In the genomic region with DNA sequence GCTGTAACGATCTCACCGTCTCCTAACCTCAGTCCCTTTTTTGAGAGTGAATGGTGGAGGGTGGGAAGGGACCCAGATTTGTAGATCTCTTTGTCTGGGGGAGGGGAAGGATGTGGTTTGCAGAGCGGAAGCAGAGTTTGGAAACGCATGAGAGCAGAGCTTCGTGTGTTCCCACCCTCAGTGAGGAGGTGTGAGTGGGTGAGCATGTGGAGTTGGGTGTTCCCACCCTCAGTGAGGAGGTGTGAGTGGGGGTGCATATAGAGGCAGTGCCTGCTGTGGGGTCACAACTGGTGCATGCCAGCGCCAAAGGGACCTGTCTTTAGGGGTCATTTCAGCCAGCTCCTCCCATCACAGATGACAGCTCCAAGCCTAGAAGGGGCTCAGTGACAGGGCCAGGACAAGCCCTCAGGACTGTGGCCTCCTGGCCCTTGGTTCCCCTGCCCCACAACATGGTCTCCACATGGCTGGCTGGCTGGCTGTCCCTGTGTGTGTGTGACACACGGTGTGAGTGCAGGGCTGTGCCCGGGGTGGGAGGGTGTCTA, we compare ENCODE assay signal across 10 cellular contexts. TPM values are rescaled to one million over a fixed set of nuclear protein-coding genes. Genes with fewer than 3 reads are reported as not detected.
DNase-seq lines count a peak whose midpoint lies in the region; ATAC-seq and TF ChIP-seq lines count a peak whose summit lies in the region.
"Had no signal": no experiment of that assay in that cellular context is flagged by ENCODE, and none has a peak within 500 bp of the region (broad histone marks: within the 10 kb centered on the region; RNA-seq: fewer than 3 reads in every experiment).

No MANE protein-coding gene starts in this region.

- H3K27me3 Mint-ChIP-seq in activated T-cell treated with anti-CD3 and anti-CD28 coated beads, Interleukin-2, amount 50 U/mL, for 24 hours, result no peaks in the 10 kb centered on the region
- no peaks in the 10 kb centered on the region for H3K27me3 Mint-ChIP-seq in nephron (ENCODE audit: low read depth)

- no peak for TF ChIP-seq CTCF in NB4 (IDR thresholded peaks at IDR 0.05; ENCODE audit: low read depth, low read length)
- TF ChIP-seq CTCF in nephron (IDR thresholded peaks at IDR 0.05; ENCODE audit: unreplicated experiment in 3 of 3), result no peak
- TF ChIP-seq CTCF in ascending aorta (IDR thresholded peaks at IDR 0.05), result no peak

- peak overlapping the region; percentile 82 for H3K27ac ChIP-seq in BLaER1
- H3K27ac ChIP-seq in ascending aorta, result peak overlapping the region in 1 of 2 donors; percentile 81

- peak overlapping the region; percentile 74 for H3K4me3 Mint-ChIP-seq in activated T-cell treated with anti-CD3 and anti-CD28 coated beads, Interleukin-2, amount 50 U/mL, for 24 hours
- peak overlapping the region; percentile 51 to 80 (median 78) for H3K4me3 Mint-ChIP-seq in nephron

- intact Hi-C loops in posterior cingulate gyrus (cut with DNase I), result no loop called here
- intact Hi-C loops in ascending aorta (cut with DNase I), result no loop called here

- H3K27me3 ChIP-seq in BLaER1 (no peaks in the 10 kb centered on the region), ascending aorta (no peaks in the 10 kb centered on the region)
- H3K27me3 ChIP-seq: heart left ventricle had no signal

- H3K36me3 ChIP-seq in BLaER1 (peaks cover 37% of the 10 kb centered on the region), ascending aorta (peaks cover 3 to 10% of the 10 kb centered on the region in 2 donors)

- H3K4me1 ChIP-seq in BLaER1 (peaks cover 94% of the 10 kb centered on the region), ascending aorta (peaks cover 5 to 20% of the 10 kb centered on the region in 2 donors)

- H3K9me3 Mint-ChIP-seq in activated T-cell treated with anti-CD3 and anti-CD28 coated beads, Interleukin-2, amount 50 U/mL, for 24 hours, result peaks cover 5% of the 10 kb centered on the region
- no peaks in the 10 kb centered on the region for H3K9me3 Mint-ChIP-seq in nephron

- peaks cover 83% of the 10 kb centered on the region for H3K36me3 Mint-ChIP-seq in activated T-cell treated with anti-CD3 and anti-CD28 coated beads, Interleukin-2, amount 50 U/mL, for 24 hours (ENCODE audit: low read depth)
- H3K36me3 Mint-ChIP-seq in nephron (ENCODE audit: low read depth), result peaks cover 20% of the 10 kb centered on the region

- peak overlapping the region; percentile 99 for H3K27ac Mint-ChIP-seq in activated T-cell treated with anti-CD3 and anti-CD28 coated beads, Interleukin-2, amount 50 U/mL, for 24 hours
- H3K27ac Mint-ChIP-seq in nephron, result peak overlapping the region in 2 of 3 experiments; percentile 25 to 52

- H4K20me1 ChIP-seq in BLaER1, result peaks cover 20% of the 10 kb centered on the region

- ATAC-seq in HG02623 (IDR thresholded peaks at IDR 0.05; ENCODE audit: unreplicated experiment), result no peak
- ATAC-seq: heart left ventricle had no signal

- peak; percentile 82 for DNase-seq in NB4 (ENCODE audit: low read depth)
- peak; percentile 69 for DNase-seq in activated T-cell treated with anti-CD3 and anti-CD28 coated beads, Interleukin-2, amount 50 U/mL, for 24 hours
- DNase-seq in posterior cingulate gyrus, result no peak
- DNase-seq in ascending aorta (ENCODE audit: low spot score in 2 of 2), result no peak
- no peak for DNase-seq in DMS79 treated with DMSO at 0.1 percent for 48 hours (lab: John Stamatoyannopoulos, UW)
- DNase-seq: heart left ventricle had no signal

- H3K4me3 ChIP-seq in BLaER1, result peak overlapping the region; percentile 6; the same call in 1 of the 2 replicates
- no peak overlapping the region for H3K4me3 ChIP-seq in NB4 (ENCODE audit: low read depth, low read length)
- no peak overlapping the region for H3K4me3 ChIP-seq in ascending aorta
- H3K4me3 ChIP-seq: smooth muscle cell had no signal

- no peaks in the 10 kb centered on the region for H3K9me3 ChIP-seq in BLaER1
- no peaks in the 10 kb centered on the region for H3K9me3 ChIP-seq in ascending aorta
- H3K9me3 ChIP-seq: heart left ventricle had no signal

- TF ChIP-seq POLR2A in NB4 (IDR thresholded peaks at IDR 0.05; ENCODE audit: extremely low read depth, insufficient read length), result no peak

- peak overlapping the region; percentile 76 for H3K9ac ChIP-seq in BLaER1

- H3K4me2 ChIP-seq in BLaER1, result peak overlapping the region; percentile 94
- H3K4me2 ChIP-seq: smooth muscle cell had no signal

- peaks cover 82% of the 10 kb centered on the region for H3K4me1 Mint-ChIP-seq in activated T-cell treated with anti-CD3 and anti-CD28 coated beads, Interleukin-2, amount 50 U/mL, for 24 hours (ENCODE audit: low read depth)
- H3K4me1 Mint-ChIP-seq in nephron, result peaks cover 40% of the 10 kb centered on the region

RNA-seq across cellular contexts. Expression of a gene that starts 1.8 kb away (rescaled TPM):
- 27.6 TPM for total RNA-seq in ascending aorta

RNA-seq across cellular contexts. Expression of a gene that starts 19.8 kb away (rescaled TPM):
- 64.8 TPM for total RNA-seq in ascending aorta

RNA-seq across cellular contexts. Expression of a gene that starts 23.3 kb away (rescaled TPM):
- total RNA-seq in ascending aorta, result 100 TPM

RNA-seq across cellular contexts. Expression of a gene that starts 24.2 kb away (rescaled TPM):
- 189 TPM for total RNA-seq in ascending aorta

RNA-seq across cellular contexts. Expression of a gene that starts 53.6 kb away (rescaled TPM):
- total RNA-seq in ascending aorta, result 2.1 TPM

Comparison
In these comparisons a context has a peak if more than half of its experiments do, and no peak if none do; other contexts are left out.
1. DNase-seq: peak in NB4 (single experiment) and activated T-cell treated with anti-CD3 and anti-CD28 coated beads, Interleukin-2, amount 50 U/mL, for 24 hours (single experiment); none in posterior cingulate gyrus (0 of 10), ascending aorta (0 of 2) and DMS79 treated with DMSO at 0.1 percent for 48 hours (single experiment).